ENCODE assay signal across 1 cellular context in the genomic region with DNA sequence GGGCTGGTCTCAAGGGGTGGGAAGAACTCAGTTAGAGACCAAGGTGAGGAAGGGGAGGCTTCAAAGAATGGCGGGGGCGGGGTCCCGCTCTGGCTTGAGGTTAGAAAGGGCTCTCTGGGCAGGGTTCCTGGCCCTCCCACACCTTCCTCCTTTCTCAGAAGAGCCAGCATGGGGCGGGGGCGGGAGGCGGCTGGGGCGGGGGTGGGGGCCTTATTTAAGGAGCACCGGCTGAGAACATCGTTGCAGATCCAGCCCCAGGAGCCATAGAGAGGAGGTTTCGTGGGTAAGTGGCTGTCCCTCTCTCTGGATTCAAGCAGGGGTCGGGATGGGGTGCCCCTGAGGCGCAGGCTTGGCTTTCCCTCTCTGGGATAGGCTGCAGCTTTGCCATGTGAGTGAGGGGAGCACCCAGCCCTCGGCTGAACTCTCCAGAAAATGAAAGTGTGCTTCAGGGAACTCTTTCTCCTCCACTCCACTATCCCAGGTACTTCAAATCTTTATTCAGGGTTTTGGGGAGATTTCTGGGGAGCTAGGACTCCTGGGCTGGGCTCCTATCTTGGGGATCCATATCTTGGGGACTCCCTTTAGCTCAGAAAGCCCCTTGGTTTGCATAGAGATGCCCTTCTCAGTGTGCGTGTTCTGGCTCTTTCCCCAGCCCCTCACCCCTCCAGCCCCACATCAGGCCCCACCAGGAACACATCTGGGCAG.
TF ChIP-seq lines count a peak whose summit lies in the region.

No MANE protein-coding gene starts in this region.

TF ChIP-seq in SK-N-SH, 30 proteins besides CTCF, POLR2A, EP300 and RAD21 (continued from another document):
- TF ChIP-seq, protein P1, sequence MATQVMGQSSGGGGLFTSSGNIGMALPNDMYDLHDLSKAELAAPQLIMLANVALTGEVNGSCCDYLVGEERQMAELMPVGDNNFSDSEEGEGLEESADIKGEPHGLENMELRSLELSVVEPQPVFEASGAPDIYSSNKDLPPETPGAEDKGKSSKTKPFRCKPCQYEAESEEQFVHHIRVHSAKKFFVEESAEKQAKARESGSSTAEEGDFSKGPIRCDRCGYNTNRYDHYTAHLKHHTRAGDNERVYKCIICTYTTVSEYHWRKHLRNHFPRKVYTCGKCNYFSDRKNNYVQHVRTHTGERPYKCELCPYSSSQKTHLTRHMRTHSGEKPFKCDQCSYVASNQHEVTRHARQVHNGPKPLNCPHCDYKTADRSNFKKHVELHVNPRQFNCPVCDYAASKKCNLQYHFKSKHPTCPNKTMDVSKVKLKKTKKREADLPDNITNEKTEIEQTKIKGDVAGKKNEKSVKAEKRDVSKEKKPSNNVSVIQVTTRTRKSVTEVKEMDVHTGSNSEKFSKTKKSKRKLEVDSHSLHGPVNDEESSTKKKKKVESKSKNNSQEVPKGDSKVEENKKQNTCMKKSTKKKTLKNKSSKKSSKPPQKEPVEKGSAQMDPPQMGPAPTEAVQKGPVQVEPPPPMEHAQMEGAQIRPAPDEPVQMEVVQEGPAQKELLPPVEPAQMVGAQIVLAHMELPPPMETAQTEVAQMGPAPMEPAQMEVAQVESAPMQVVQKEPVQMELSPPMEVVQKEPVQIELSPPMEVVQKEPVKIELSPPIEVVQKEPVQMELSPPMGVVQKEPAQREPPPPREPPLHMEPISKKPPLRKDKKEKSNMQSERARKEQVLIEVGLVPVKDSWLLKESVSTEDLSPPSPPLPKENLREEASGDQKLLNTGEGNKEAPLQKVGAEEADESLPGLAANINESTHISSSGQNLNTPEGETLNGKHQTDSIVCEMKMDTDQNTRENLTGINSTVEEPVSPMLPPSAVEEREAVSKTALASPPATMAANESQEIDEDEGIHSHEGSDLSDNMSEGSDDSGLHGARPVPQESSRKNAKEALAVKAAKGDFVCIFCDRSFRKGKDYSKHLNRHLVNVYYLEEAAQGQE (IDR thresholded peaks at IDR 0.05; ENCODE audit: low read depth, low read length) = no peak
- TF ChIP-seq JUND (IDR thresholded peaks at IDR 0.05) (no peak), TCF12 (IDR thresholded peaks at IDR 0.05) (no peak)
